ENCODE assay signal across 8 cellular contexts in genomic region chr19:18700501-18701249, GRCh38. TPM values are rescaled to one million over a fixed set of nuclear protein-coding genes. Genes with fewer than 3 reads are reported as not detected.
DNase-seq lines count a peak whose midpoint lies in the region; ATAC-seq and TF ChIP-seq lines count a peak whose summit lies in the region.

No MANE protein-coding gene starts in this region.

- H3K4me3 ChIP-seq in transverse colon, result peak overlapping the region; percentile 19 to 46 (median 26)

- peak; percentile 92 for DNase-seq in AG08395 (ENCODE audit: low spot score)
- peak; percentile 63 for DNase-seq in HPDE6-E6E7 (ENCODE audit: extremely low spot score)
- DNase-seq in SK-N-DZ (ENCODE audit: low spot score), result peak; percentile 60
- DNase-seq in activated naive CD4-positive, alpha-beta T cell treated with anti-CD3 and anti-CD28 coated beads, Interleukin-2, amount 50 U/mL, for 16 hours, result peak; percentile 74
- peak; percentile 91 for DNase-seq in Right ventricle myocardium superior
- DNase-seq in pons (ENCODE audit: low spot score), result peak; percentile 52
- peak; percentile 79 for DNase-seq in transverse colon

- no peaks in the 10 kb centered on the region for H3K36me3 ChIP-seq in transverse colon

- peak overlapping the region; percentile 72 to 90 (median 79) for H3K27ac ChIP-seq in transverse colon

- ATAC-seq in GM19023 (IDR thresholded peaks at IDR 0.05; ENCODE audit: unreplicated experiment) (peak; percentile 74), Right ventricle myocardium superior (ENCODE audit: poor library complexity) (peak; percentile 95)

- intact Hi-C loops in Right ventricle myocardium superior (cut with DNase I) (no loop called here), transverse colon (cut with DNase I; ENCODE audit: low total_unique reads) (no loop called here)

- TF ChIP-seq POLR2A in transverse colon (IDR thresholded peaks at IDR 0.05), result no peak

- peaks cover 13 to 28% (median 19%) of the 10 kb centered on the region in 4 donors for H3K4me1 ChIP-seq in transverse colon

- TF ChIP-seq EP300 in transverse colon (IDR thresholded peaks at IDR 0.05; ENCODE audit: low read depth), result no peak

- WGBS in transverse colon (ENCODE audit: low coverage in 1 of 2), 2 donors, result 13 to 31% methylated on average over 3 to 32 of the region's 35 CpGs

- H3K27me3 ChIP-seq in transverse colon, result no peaks in the 10 kb centered on the region

- in situ Hi-C loops in transverse colon (cut with MboI; ENCODE audit: low pct_ligation_motif_present in 1 of 4, low pct_unique_long_range_greater_than_20kb in 1 of 4, low sequenced_read_pairs in 3 of 4), result no loop called here

- no peaks in the 10 kb centered on the region for H3K9me3 ChIP-seq in transverse colon

- TF ChIP-seq CTCF in transverse colon (IDR thresholded peaks at IDR 0.05), result no peak

RNA-seq across cellular contexts. Expression of gene CRTC1, which starts 17.2 kb away (rescaled TPM):
- 1.8 and 2.4 TPM in 2 replicates for polyA plus RNA-seq in SK-N-DZ (2014; cell fraction: cytosol; rRNA removed)
- 9.7 and 10.7 TPM in 2 replicates for polyA plus RNA-seq in SK-N-DZ (2014; cell fraction: nucleus; rRNA removed)
- total RNA-seq in Right ventricle myocardium superior (9.1 TPM), transverse colon (10 to 100 TPM in 1 of 4 donors, 1 to 10 TPM in 3; 6.2 to 17.6 (median 7.7) TPM)

Comparison
In these comparisons a context has a peak if more than half of its experiments do, and no peak if none do; other contexts are left out.
1. Peak in every context shown above with its lines: DNase-seq, ATAC-seq, H3K4me3 ChIP-seq and H3K27ac ChIP-seq.